15 cellular contexts compared by ENCODE assay signal in the genomic region with DNA sequence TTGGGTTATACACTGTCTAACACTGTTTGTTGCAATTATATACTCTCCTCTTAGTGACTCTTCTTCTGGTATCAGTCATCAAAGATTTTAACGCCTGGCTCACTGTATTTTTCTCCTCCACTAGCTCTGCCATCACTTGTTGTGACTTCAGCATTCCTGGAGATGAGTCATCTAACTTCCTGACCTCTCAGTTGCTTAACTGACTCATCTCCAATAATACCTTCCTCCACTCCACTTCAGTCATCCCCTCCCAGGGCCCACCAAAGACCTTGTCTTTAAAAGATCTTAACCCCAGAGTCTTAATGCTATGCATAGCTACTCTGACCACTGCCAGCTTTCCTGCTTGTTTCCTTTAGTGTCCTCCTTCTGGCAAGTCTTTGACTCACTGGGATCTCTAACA. TPM values are rescaled to one million over a fixed set of nuclear protein-coding genes. Genes with fewer than 3 reads are reported as not detected.
DNase-seq lines count a peak whose midpoint lies in the region; ATAC-seq and TF ChIP-seq lines count a peak whose summit lies in the region.
"Had no signal": no experiment of that assay in that cellular context is flagged by ENCODE, and none has a peak within 500 bp of the region (broad histone marks: within the 10 kb centered on the region; RNA-seq: fewer than 3 reads in every experiment).

No MANE protein-coding gene starts in this region.

- DNase-seq in activated naive CD4-positive, alpha-beta T cell treated with anti-CD3 and anti-CD28 coated beads, Interleukin-2, amount 50 U/mL, for 72 hours (ENCODE audit: low spot score in 2 of 2) = no peak
- no peak for DNase-seq in activated naive CD4-positive, alpha-beta T cell treated with Interleukin-2 at 50 U/mL for 16 hours
- DNase-seq in SW480 (ENCODE audit: low spot score) (peak; percentile 92), fibroblast of the aortic adventitia (ENCODE audit: low read depth) (peak; percentile 4), stromal cell of bone marrow (ENCODE audit: low read depth) (peak; percentile 17), HT-29 (ENCODE audit: low spot score) (no peak), medulla oblongata (ENCODE audit: extremely low spot score) (no peak)
- DNase-seq: 8988T; activated T-cell treated with anti-CD3 and anti-CD28 coated beads, Interleukin-2, amount 50 U/mL, for 48 hours; GDM1; NCI-H1092 treated with DMSO at 0.1 percent for 48 hours; NCI-H82; stimulated activated CD4-positive, alpha-beta T cell treated with anti-CD3 and anti-CD28 coated beads, Interleukin-4, amount 100 ng/mL, for 24 hours had no signal

- H3K4me3 ChIP-seq in fibroblast of the aortic adventitia (ENCODE audit: low read depth, low read length) = no peak overlapping the region

- no peak overlapping the region for H3K27ac Mint-ChIP-seq in activated naive CD4-positive, alpha-beta T cell treated with anti-CD3 and anti-CD28 coated beads, Interleukin-2, amount 50 U/mL, for 72 hours
- H3K27ac Mint-ChIP-seq: dendritic cell treated with granulocyte-macrophage colony-stimulating factor and Interleukin-4, amounts not matched to agents 40 ng/mL and 50 ng/mL, for 4 days had no signal

- peak; percentile 26 to 44 for ATAC-seq in activated naive CD4-positive, alpha-beta T cell treated with anti-CD3 and anti-CD28 coated beads, Interleukin-2, amount 50 U/mL, for 72 hours
- no peak for ATAC-seq in HG02759 (IDR thresholded peaks at IDR 0.05; ENCODE audit: unreplicated experiment)

- H3K9me3 Mint-ChIP-seq in activated naive CD4-positive, alpha-beta T cell treated with anti-CD3 and anti-CD28 coated beads, Interleukin-2, amount 50 U/mL, for 72 hours = no peaks in the 10 kb centered on the region
- H3K9me3 Mint-ChIP-seq: dendritic cell treated with granulocyte-macrophage colony-stimulating factor and Interleukin-4, amounts not matched to agents 40 ng/mL and 50 ng/mL, for 4 days had no signal

- TF ChIP-seq CTCF in fibroblast of the aortic adventitia (IDR thresholded peaks at IDR 0.05; ENCODE audit: insufficient read depth, low read length) = no peak

- H3K36me3 Mint-ChIP-seq in activated naive CD4-positive, alpha-beta T cell treated with anti-CD3 and anti-CD28 coated beads, Interleukin-2, amount 50 U/mL, for 72 hours = no peaks in the 10 kb centered on the region

RNA-seq across cellular contexts. Expression of gene CLSTN2, which starts 28.5 kb away (rescaled TPM):
- total RNA-seq in activated naive CD4-positive, alpha-beta T cell treated with anti-CD3 and anti-CD28 coated beads, Interleukin-2, amount 50 U/mL, for 72 hours = not detected
- total RNA-seq in fibroblast of the aortic adventitia (ENCODE audit: low replicate concordance) = 0.82 and 3.2 TPM in 2 replicates
- total RNA-seq in HT-29 (2014; rRNA removed; shearing (Covaris generic)) = not detected in 2 replicates

Comparison
In these comparisons a context has a peak if more than half of its experiments do, and no peak if none do; other contexts are left out.
1. DNase-seq: peak in SW480 (single experiment), fibroblast of the aortic adventitia (single experiment) and stromal cell of bone marrow (single experiment); none in activated naive CD4-positive, alpha-beta T cell treated with anti-CD3 and anti-CD28 coated beads, Interleukin-2, amount 50 U/mL, for 72 hours (0 of 2), activated naive CD4-positive, alpha-beta T cell treated with Interleukin-2 at 50 U/mL for 16 hours (single experiment), HT-29 (single experiment) and medulla oblongata (single experiment).